ENCODE assay signal across 1 cellular context in genomic region chr12:47088021-47088944, GRCh38.
TF ChIP-seq lines count a peak whose summit lies in the region.

No MANE protein-coding gene starts in this region.

TF ChIP-seq in HEK293, 187 proteins besides CTCF, POLR2A, EP300 and RAD21 (continued from another document):
- TF ChIP-seq GLIS1 (tag by site-specific recombination; IDR thresholded peaks at IDR 0.05) (peak; percentile 64), SP7 (tag by site-specific recombination; IDR thresholded peaks at IDR 0.05) (peak; percentile 94), ZNF26 (tag by site-specific recombination; IDR thresholded peaks at IDR 0.05) (no peak), ZNF248 (tag by site-specific recombination; IDR thresholded peaks at IDR 0.05) (no peak), ZNF146 (tag by site-specific recombination; IDR thresholded peaks at IDR 0.05) (0 out of 2 replicates have a peak, but pooled peaks have one; percentile 12), GLI2 (tag by site-specific recombination; IDR thresholded peaks at IDR 0.05; ENCODE audit: borderline replicate concordance, low read depth) (peak; percentile 76; the same call in 1 of the 2 replicates), ATF2 (tag by site-specific recombination; IDR thresholded peaks at IDR 0.05; ENCODE audit: low read depth) (no peak), ZSCAN16 (tag by site-specific recombination; IDR thresholded peaks at IDR 0.05) (peak; percentile 84; the same call in 1 of the 2 replicates), INSM2 (tag by site-specific recombination; IDR thresholded peaks at IDR 0.05) (0 out of 2 replicates have a peak, but pooled peaks have one; percentile 24), YY2 (tag by site-specific recombination; IDR thresholded peaks at IDR 0.05) (no peak), GFI1B (tag by site-specific recombination; IDR thresholded peaks at IDR 0.05) (no peak), ZNF2 (tag by site-specific recombination; IDR thresholded peaks at IDR 0.05) (0 out of 2 replicates have a peak, but pooled peaks have one; percentile 57), ZSCAN23 (tag by site-specific recombination; IDR thresholded peaks at IDR 0.05) (no peak), ZNF654 (tag by site-specific recombination; IDR thresholded peaks at IDR 0.05; ENCODE audit: low read depth) (no peak), ZNF623 (tag by site-specific recombination; IDR thresholded peaks at IDR 0.05) (no peak), ZNF341 (tag by site-specific recombination; IDR thresholded peaks at IDR 0.05; ENCODE audit: low read depth) (no peak), TSHZ1 (tag by site-specific recombination; IDR thresholded peaks at IDR 0.05; ENCODE audit: borderline replicate concordance) (no peak), ZNF629 (tag by site-specific recombination; IDR thresholded peaks at IDR 0.05) (peak; percentile 41; the same call in 1 of the 2 replicates), ZNF843 (tag by site-specific recombination; IDR thresholded peaks at IDR 0.05) (peak; percentile 42; the same call in 1 of the 2 replicates)
